In genomic region chr7:98305951-98306535, GRCh38 we compare ENCODE assay signal across 22 cellular contexts.
"Had no signal": no experiment of that assay in that cellular context is flagged by ENCODE, and none has a peak within 500 bp of the region (broad histone marks: within the 10 kb centered on the region; RNA-seq: fewer than 3 reads in every experiment).

No MANE protein-coding gene starts in this region.

- H3K27ac ChIP-seq: left ventricle myocardium inferior, sigmoid colon, testis, upper lobe of left lung had no signal

- H3K4me1 ChIP-seq: sigmoid colon, testis, upper lobe of left lung had no signal

- ATAC-seq: natural killer cell had no signal

- H3K36me3 Mint-ChIP-seq: activated naive CD8-positive, alpha-beta T cell treated with anti-CD3 and anti-CD28 coated beads, Interleukin-2, amount 10 ng/mL, durations not matched to agents 7 days and 5 days; natural killer cell had no signal

- H3K4me1 Mint-ChIP-seq: activated naive CD8-positive, alpha-beta T cell treated with anti-CD3 and anti-CD28 coated beads, Interleukin-2, amount 10 ng/mL, durations not matched to agents 7 days and 5 days had no signal

- H3K27me3 ChIP-seq: sigmoid colon, testis, upper lobe of left lung had no signal

- H3K4me3 ChIP-seq: left ventricle myocardium inferior, sigmoid colon, smooth muscle cell, testis, upper lobe of left lung had no signal

- H3K4me3 Mint-ChIP-seq: activated naive CD4-positive, alpha-beta T cell treated with anti-CD3 and anti-CD28 coated beads for 36 hours; activated naive CD8-positive, alpha-beta T cell treated with anti-CD3 and anti-CD28 coated beads, Interleukin-2, amount 10 ng/mL, durations not matched to agents 7 days and 5 days; natural killer cell had no signal

- H3K9me3 Mint-ChIP-seq: activated naive CD4-positive, alpha-beta T cell treated with anti-CD3 and anti-CD28 coated beads for 36 hours; activated naive CD8-positive, alpha-beta T cell treated with anti-CD3 and anti-CD28 coated beads, Interleukin-2, amount 10 ng/mL, durations not matched to agents 7 days and 5 days; natural killer cell had no signal

- DNase-seq: activated CD4-positive, CD25-positive, alpha-beta regulatory T cell treated with anti-CD3 and anti-CD28 coated beads, Interleukin-2, amount 50 U/mL, for 72 hours; activated CD8-positive, alpha-beta memory T cell treated with anti-CD3 and anti-CD28 coated beads, Interleukin-2, amount 50 U/mL, for 48 hours; activated effector memory CD4-positive, alpha-beta T cell treated with Interleukin-2 at 50 U/mL for 16 hours; activated naive CD4-positive, alpha-beta T cell treated with anti-CD3 and anti-CD28 coated beads for 36 hours; activated naive CD8-positive, alpha-beta T cell treated with anti-CD3 and anti-CD28 coated beads, Interleukin-2, amount 10 ng/mL, durations not matched to agents 7 days and 5 days; activated T-cell treated with anti-CD3 and anti-CD28 coated beads, Interleukin-2, amount 50 U/mL, for 48 hours; amygdala; cortex of kidney; foreskin fibroblast; hippocampal formation; kidney glomerular epithelial cell; mammary epithelial cell; midbrain; natural killer cell; nucleus accumbens; sigmoid colon; stimulated activated CD4-positive, alpha-beta T cell treated with anti-CD3 and anti-CD28 coated beads, Interleukin-4, amount 100 ng/mL, for 1 hour; stimulated activated naive CD4-positive, alpha-beta T cell; testis; upper lobe of left lung had no signal

- H3K27ac Mint-ChIP-seq: activated naive CD4-positive, alpha-beta T cell treated with anti-CD3 and anti-CD28 coated beads for 36 hours; activated naive CD8-positive, alpha-beta T cell treated with anti-CD3 and anti-CD28 coated beads, Interleukin-2, amount 10 ng/mL, durations not matched to agents 7 days and 5 days; natural killer cell had no signal

- H3K27me3 Mint-ChIP-seq: activated naive CD8-positive, alpha-beta T cell treated with anti-CD3 and anti-CD28 coated beads, Interleukin-2, amount 10 ng/mL, durations not matched to agents 7 days and 5 days had no signal

- H3K9me3 ChIP-seq: left ventricle myocardium inferior, sigmoid colon, testis, upper lobe of left lung had no signal

- H3K4me2 ChIP-seq: smooth muscle cell had no signal
